ENCODE assay signal across 12 cellular contexts in the genomic region with DNA sequence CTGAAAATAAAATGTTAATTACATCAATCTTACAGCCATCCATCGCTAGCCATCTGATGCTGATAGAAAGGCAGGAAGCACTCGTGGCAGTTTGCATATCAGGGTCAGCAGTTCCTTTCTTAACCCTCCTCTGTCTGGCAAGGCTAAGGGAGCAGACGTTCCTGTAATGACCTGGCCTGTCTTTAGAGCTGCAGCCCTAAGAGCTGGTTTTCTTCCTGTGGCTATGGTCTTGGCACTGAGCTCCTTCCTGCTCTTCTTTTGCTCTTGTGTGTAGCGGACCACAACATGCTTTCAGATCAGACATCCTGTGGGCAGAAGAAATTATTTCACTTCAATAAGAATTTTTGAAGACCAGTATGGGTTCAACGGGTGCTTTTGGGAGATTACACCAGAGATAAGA.
DNase-seq lines count a peak whose midpoint lies in the region; ATAC-seq lines count a peak whose summit lies in the region.
"Had no signal": no experiment of that assay in that cellular context is flagged by ENCODE, and none has a peak within 500 bp of the region (broad histone marks: within the 10 kb centered on the region; RNA-seq: fewer than 3 reads in every experiment).

No MANE protein-coding gene starts in this region.

- ATAC-seq in GM19463 (IDR thresholded peaks at IDR 0.05; ENCODE audit: unreplicated experiment) (peak; percentile 56), HG03469 (IDR thresholded peaks at IDR 0.05; ENCODE audit: unreplicated experiment) (peak; percentile 64), HG03159 (IDR thresholded peaks at IDR 0.05; ENCODE audit: unreplicated experiment) (no peak), left ventricle myocardium superior (no peak)
- ATAC-seq: activated T-cell treated with anti-CD3 and anti-CD28 coated beads, Interleukin-2, amount 50 U/mL, for 72 hours had no signal

- peak; percentile 22 for DNase-seq in GDM1 (lab: John Stamatoyannopoulos, UW)
- DNase-seq in germinal center (ENCODE audit: low spot score): peak; percentile 38
- DNase-seq in left ventricle myocardium superior: no peak
- DNase-seq in NCI-H748 treated with DMSO at 0.1 percent for 48 hours (lab: John Stamatoyannopoulos, UW): no peak
- no peak for DNase-seq in NOMO-1 (lab: John Stamatoyannopoulos, UW; ENCODE audit: unreplicated experiment in 2 of 2)
- DNase-seq: activated T-cell treated with anti-CD3 and anti-CD28 coated beads, Interleukin-2, amount 50 U/mL, for 72 hours; NCI-H1105 treated with DMSO at 0.1 percent for 48 hours; NCI-H510A treated with DMSO at 0.1 percent for 48 hours; stimulated activated CD4-positive, alpha-beta T cell treated with anti-CD3 and anti-CD28 coated beads, Interleukin-15, amount 100 ng/mL, for 24 hours had no signal

- intact Hi-C loops in left ventricle myocardium superior (cut with micrococcal nuclease): no loop called here

Comparison
In these comparisons a context has a peak if more than half of its experiments do, and no peak if none do; other contexts are left out.
1. DNase-seq: peak in GDM1 (single experiment) and germinal center (single experiment); none in left ventricle myocardium superior (single experiment), NCI-H748 treated with DMSO at 0.1 percent for 48 hours (single experiment) and NOMO-1 (0 of 2).
2. ATAC-seq: peak in GM19463 (single experiment) and HG03469 (single experiment); none in HG03159 (single experiment) and left ventricle myocardium superior (single experiment).